In genomic region chr18:49008716-49009115, GRCh38 we compare ENCODE assay signal across 26 cellular contexts.
"Had no signal": no experiment of that assay in that cellular context is flagged by ENCODE, and none has a peak within 500 bp of the region (broad histone marks: within the 10 kb centered on the region; RNA-seq: fewer than 3 reads in every experiment).

No MANE protein-coding gene starts in this region.

- H3K36me3 ChIP-seq: adrenal gland, ascending aorta, cardiac muscle cell, gastroesophageal sphincter, right lobe of liver, uterus had no signal

- H3K27ac ChIP-seq: adrenal gland, ascending aorta, cardiac muscle cell, gastroesophageal sphincter, right lobe of liver, testis, uterus had no signal

- H3K27me3 ChIP-seq: adrenal gland, ascending aorta, cardiac muscle cell, gastroesophageal sphincter, right lobe of liver, testis, uterus had no signal

- H3K4me3 ChIP-seq: adrenal gland, ascending aorta, cardiac muscle cell, gastroesophageal sphincter, right lobe of liver, testis, uterus had no signal

- DNase-seq: activated CD4-positive, alpha-beta T cell treated with anti-CD3 and anti-CD28 coated beads for 36 hours; activated CD4-positive, CD25-positive, alpha-beta regulatory T cell; activated CD8-positive, alpha-beta T cell treated with anti-CD3 and anti-CD28 coated beads, Interleukin-2, amount 10 ng/mL, durations not matched to agents 7 days and 5 days; activated naive CD4-positive, alpha-beta T cell treated with Interleukin-2 at 50 U/mL for 16 hours; activated naive CD8-positive, alpha-beta T cell treated with anti-CD3 and anti-CD28 coated beads for 36 hours; activated T-cell treated with anti-CD3 and anti-CD28 coated beads for 4 hours; activated T-cell treated with anti-CD3 and anti-CD28 coated beads, Interleukin-2, amount 50 U/mL, for 72 hours; adrenal gland; cortex of kidney; effector memory CD8-positive, alpha-beta T cell; erythroblast; head of caudate nucleus; hypothalamus; immature natural killer cell; kidney glomerular epithelial cell; midbrain; naive thymus-derived CD4-positive, alpha-beta T cell; stimulated activated CD4-positive, alpha-beta T cell treated with anti-CD3 and anti-CD28 coated beads, Interleukin-12 subunit alpha, Interleukin-12 subunit beta, amount 100 ng/mL, for 4 hours; stimulated activated CD4-positive, alpha-beta T cell treated with anti-CD3 and anti-CD28 coated beads, Interleukin-4, amount 100 ng/mL, for 1 hour; stimulated activated naive CD8-positive, alpha-beta T cell treated with anti-CD3 and anti-CD28 coated beads, Interleukin-15, Interleukin-2, amounts not matched to agents 100 U/mL and 50 U/mL, for 24 hours; testis; uterus had no signal

- ATAC-seq: activated CD4-positive, alpha-beta T cell treated with anti-CD3 and anti-CD28 coated beads for 36 hours; activated CD8-positive, alpha-beta T cell treated with anti-CD3 and anti-CD28 coated beads, Interleukin-2, amount 10 ng/mL, durations not matched to agents 7 days and 5 days; activated T-cell treated with anti-CD3 and anti-CD28 coated beads, Interleukin-2, amount 50 U/mL, for 72 hours; effector memory CD8-positive, alpha-beta T cell; gastroesophageal sphincter; naive thymus-derived CD4-positive, alpha-beta T cell; stimulated activated naive CD8-positive, alpha-beta T cell treated with anti-CD3 and anti-CD28 coated beads, Interleukin-15, Interleukin-2, amounts not matched to agents 100 U/mL and 50 U/mL, for 24 hours had no signal

- H3K9me3 ChIP-seq: adrenal gland, ascending aorta, gastroesophageal sphincter, right lobe of liver, testis, uterus had no signal

- H3K4me1 ChIP-seq: adrenal gland, gastroesophageal sphincter, right lobe of liver, testis, uterus had no signal
